ENCODE assay signal across 8 cellular contexts in genomic region chr5:32261198-32261597, GRCh38. TPM values are rescaled to one million over a fixed set of nuclear protein-coding genes. Genes with fewer than 3 reads are reported as not detected.
DNase-seq lines count a peak whose midpoint lies in the region; ATAC-seq and TF ChIP-seq lines count a peak whose summit lies in the region.

No MANE protein-coding gene starts in this region.

- in situ Hi-C loops in G401 (cut with HindIII; ENCODE audit: low sequenced_read_pairs), result no loop called here

- no peak overlapping the region for H3K4me3 ChIP-seq in coronary artery

- POLR2A ChIA-PET in activated CD8-positive, alpha-beta T cell treated with anti-CD3 and anti-CD28 coated beads, Interleukin-2, amount 10 ng/mL, durations not matched to agents 7 days and 5 days (lab: Charles Lee), result interaction anchor here (0.6 kb wide), 1 partner anchor 336 kb away, joined by 4 read pairs; no protein-coding TSS in a partner anchor

- peaks cover 15% of the 10 kb centered on the region for H3K4me1 Mint-ChIP-seq in activated T-cell treated with anti-CD3 and anti-CD28 coated beads, Interleukin-2, amount 50 U/mL, for 24 hours (ENCODE audit: low read depth)
- peaks cover 17% of the 10 kb centered on the region for H3K4me1 Mint-ChIP-seq in activated CD8-positive, alpha-beta T cell treated with anti-CD3 and anti-CD28 coated beads, Interleukin-2, amount 10 ng/mL, durations not matched to agents 7 days and 5 days (ENCODE audit: low read depth)
- H3K4me1 Mint-ChIP-seq in stimulated activated naive CD8-positive, alpha-beta T cell treated with anti-CD3 and anti-CD28 coated beads, Interleukin-15, Interleukin-2, amounts not matched to agents 100 ng/mL and 50 ng/mL, for 24 hours (ENCODE audit: low read depth), result peaks cover 14% of the 10 kb centered on the region

- CTCF ChIA-PET in activated CD8-positive, alpha-beta T cell treated with anti-CD3 and anti-CD28 coated beads, Interleukin-2, amount 10 ng/mL, durations not matched to agents 7 days and 5 days (lab: Charles Lee), result interaction anchor here (1.4 kb wide), 1 partner anchor 68 kb away, joined by 4 read pairs; no protein-coding TSS in a partner anchor

- ATAC-seq in HG02885 (IDR thresholded peaks at IDR 0.05; ENCODE audit: poor library complexity, unreplicated experiment), result peak; percentile 93
- peak; percentile 44 for ATAC-seq in activated CD8-positive, alpha-beta T cell treated with anti-CD3 and anti-CD28 coated beads, Interleukin-2, amount 10 ng/mL, durations not matched to agents 7 days and 5 days

- H3K36me3 Mint-ChIP-seq in activated T-cell treated with anti-CD3 and anti-CD28 coated beads, Interleukin-2, amount 50 U/mL, for 24 hours (ENCODE audit: low read depth), result peaks cover 87% of the 10 kb centered on the region
- peaks cover 68% of the 10 kb centered on the region for H3K36me3 Mint-ChIP-seq in activated CD8-positive, alpha-beta T cell treated with anti-CD3 and anti-CD28 coated beads, Interleukin-2, amount 10 ng/mL, durations not matched to agents 7 days and 5 days (ENCODE audit: low read depth)
- H3K36me3 Mint-ChIP-seq in stimulated activated naive CD8-positive, alpha-beta T cell treated with anti-CD3 and anti-CD28 coated beads, Interleukin-15, Interleukin-2, amounts not matched to agents 100 ng/mL and 50 ng/mL, for 24 hours (ENCODE audit: low read depth), result peaks cover 72% of the 10 kb centered on the region

- H3K27me3 Mint-ChIP-seq in activated T-cell treated with anti-CD3 and anti-CD28 coated beads, Interleukin-2, amount 50 U/mL, for 24 hours, result no peaks in the 10 kb centered on the region
- H3K27me3 Mint-ChIP-seq in activated CD8-positive, alpha-beta T cell treated with anti-CD3 and anti-CD28 coated beads, Interleukin-2, amount 10 ng/mL, durations not matched to agents 7 days and 5 days (ENCODE audit: low read depth), result no peaks in the 10 kb centered on the region
- no peaks in the 10 kb centered on the region for H3K27me3 Mint-ChIP-seq in stimulated activated naive CD8-positive, alpha-beta T cell treated with anti-CD3 and anti-CD28 coated beads, Interleukin-15, Interleukin-2, amounts not matched to agents 100 ng/mL and 50 ng/mL, for 24 hours

- H3K27ac ChIP-seq in coronary artery, result peak overlapping the region in 1 of 2 donors; percentile 61

- H3K4me3 Mint-ChIP-seq in activated T-cell treated with anti-CD3 and anti-CD28 coated beads, Interleukin-2, amount 50 U/mL, for 24 hours, result no peak overlapping the region
- no peak overlapping the region for H3K4me3 Mint-ChIP-seq in activated CD8-positive, alpha-beta T cell treated with anti-CD3 and anti-CD28 coated beads, Interleukin-2, amount 10 ng/mL, durations not matched to agents 7 days and 5 days
- H3K4me3 Mint-ChIP-seq in stimulated activated naive CD8-positive, alpha-beta T cell treated with anti-CD3 and anti-CD28 coated beads, Interleukin-15, Interleukin-2, amounts not matched to agents 100 ng/mL and 50 ng/mL, for 24 hours, result no peak overlapping the region

- no peak for DNase-seq in activated T-cell treated with anti-CD3 and anti-CD28 coated beads, Interleukin-2, amount 50 U/mL, for 24 hours
- DNase-seq in activated T-cell treated with anti-CD3 and anti-CD28 coated beads for 4 hours (no peak), G401 (ENCODE audit: low spot score) (no peak), coronary artery (ENCODE audit: low spot score) (no peak), DMS153 treated with DMSO at 0.1 percent for 48 hours (lab: John Stamatoyannopoulos, UW; ENCODE audit: unreplicated experiment) (no peak)
- DNase-seq in activated CD8-positive, alpha-beta T cell treated with anti-CD3 and anti-CD28 coated beads, Interleukin-2, amount 10 ng/mL, durations not matched to agents 7 days and 5 days, result no peak

- TF ChIP-seq CTCF in coronary artery (IDR thresholded peaks at IDR 0.05), result no peak

- H3K27ac Mint-ChIP-seq in activated T-cell treated with anti-CD3 and anti-CD28 coated beads, Interleukin-2, amount 50 U/mL, for 24 hours, result peak overlapping the region; percentile 79
- peak overlapping the region; percentile 68 for H3K27ac Mint-ChIP-seq in activated CD8-positive, alpha-beta T cell treated with anti-CD3 and anti-CD28 coated beads, Interleukin-2, amount 10 ng/mL, durations not matched to agents 7 days and 5 days
- peak overlapping the region; percentile 54 for H3K27ac Mint-ChIP-seq in stimulated activated naive CD8-positive, alpha-beta T cell treated with anti-CD3 and anti-CD28 coated beads, Interleukin-15, Interleukin-2, amounts not matched to agents 100 ng/mL and 50 ng/mL, for 24 hours

- H3K9me3 Mint-ChIP-seq in activated T-cell treated with anti-CD3 and anti-CD28 coated beads, Interleukin-2, amount 50 U/mL, for 24 hours, result no peaks in the 10 kb centered on the region
- no peaks in the 10 kb centered on the region for H3K9me3 Mint-ChIP-seq in activated CD8-positive, alpha-beta T cell treated with anti-CD3 and anti-CD28 coated beads, Interleukin-2, amount 10 ng/mL, durations not matched to agents 7 days and 5 days (ENCODE audit: insufficient read depth)
- no peaks in the 10 kb centered on the region for H3K9me3 Mint-ChIP-seq in stimulated activated naive CD8-positive, alpha-beta T cell treated with anti-CD3 and anti-CD28 coated beads, Interleukin-15, Interleukin-2, amounts not matched to agents 100 ng/mL and 50 ng/mL, for 24 hours

RNA-seq across cellular contexts. Expression of gene MTMR12, which starts 51.5 kb away (rescaled TPM):
- 10 to 100 TPM; 23.9 to 29.4 TPM for total RNA-seq in activated CD8-positive, alpha-beta T cell treated with anti-CD3 and anti-CD28 coated beads, Interleukin-2, amount 10 ng/mL, durations not matched to agents 7 days and 5 days
- 12.7 and 23.8 TPM in 2 replicates for total RNA-seq in G401 (2014; rRNA removed; shearing (Covaris generic))
